In the genomic region with DNA sequence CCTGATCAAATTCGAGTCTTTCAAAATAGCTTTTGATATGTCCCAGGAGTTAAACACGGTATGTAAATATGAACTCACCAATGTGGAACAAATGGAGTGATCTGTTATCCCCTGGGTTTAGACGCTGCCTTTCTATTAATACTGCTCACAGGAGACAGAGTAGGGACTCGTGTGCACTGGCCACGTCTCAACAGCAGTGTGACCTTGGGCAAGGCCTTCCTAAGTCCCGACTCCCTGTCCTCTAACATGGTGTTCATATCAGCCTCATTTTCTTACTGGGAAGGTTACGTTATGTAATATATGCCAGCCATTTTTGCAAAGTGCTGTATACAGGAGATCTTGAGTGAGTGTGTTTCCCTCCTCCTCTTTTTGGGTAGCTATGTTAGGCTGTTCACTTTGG, we compare ENCODE assay signal across 9 cellular contexts. TPM values are rescaled to one million over a fixed set of nuclear protein-coding genes. Genes with fewer than 3 reads are reported as not detected.
DNase-seq lines count a peak whose midpoint lies in the region; ATAC-seq and TF ChIP-seq lines count a peak whose summit lies in the region.
"Had no signal": no experiment of that assay in that cellular context is flagged by ENCODE, and none has a peak within 500 bp of the region (broad histone marks: within the 10 kb centered on the region; RNA-seq: fewer than 3 reads in every experiment).

No MANE protein-coding gene starts in this region.

- CTCF ChIA-PET in activated CD4-positive, alpha-beta memory T cell treated with anti-CD3 and anti-CD28 coated beads for 36 hours (lab: Charles Lee) = interaction anchor here (1.1 kb wide), 1 partner anchor 52 kb away, joined by 3 read pairs; no protein-coding TSS in a partner anchor

- H3K36me3 ChIP-seq in right atrium auricular region (peaks cover 6% of the 10 kb centered on the region), spleen (peaks cover 0 to 41% (median 14%) of the 10 kb centered on the region in 6 donors)

- TF ChIP-seq CTCF in right atrium auricular region (IDR thresholded peaks at IDR 0.05) (no peak), spleen (IDR thresholded peaks at IDR 0.05 in 8 of 11, conservative IDR thresholded peaks at IDR 0.05 in 3 of 11) (no peak)

- H3K4me3 Mint-ChIP-seq in activated T-cell treated with anti-CD3 and anti-CD28 coated beads, Interleukin-2, amount 50 U/mL, for 4 hours = peak overlapping the region; percentile 95
- peak overlapping the region; percentile 92 for H3K4me3 Mint-ChIP-seq in activated CD4-positive, alpha-beta memory T cell treated with anti-CD3 and anti-CD28 coated beads for 36 hours

- WGBS in spleen, 5 donors = 48 to 58% (median 52%) methylated on average over 7 of the region's 7 CpGs

- H3K9me3 Mint-ChIP-seq in activated T-cell treated with anti-CD3 and anti-CD28 coated beads, Interleukin-2, amount 50 U/mL, for 4 hours = no peaks in the 10 kb centered on the region
- no peaks in the 10 kb centered on the region for H3K9me3 Mint-ChIP-seq in activated CD4-positive, alpha-beta memory T cell treated with anti-CD3 and anti-CD28 coated beads for 36 hours

- DNase-seq in activated T-cell treated with anti-CD3 and anti-CD28 coated beads, Interleukin-2, amount 50 U/mL, for 4 hours = no peak
- no peak for DNase-seq in activated T-cell treated with anti-CD3 and anti-CD28 coated beads, Interleukin-2, amount 50 U/mL, for 1 hour
- DNase-seq in activated CD4-positive, alpha-beta memory T cell treated with anti-CD3 and anti-CD28 coated beads for 36 hours = no peak
- no peak for DNase-seq in right atrium auricular region (ENCODE audit: low spot score)
- no peak for DNase-seq in spleen
- DNase-seq in NCI-H1417 treated with DMSO at 0.1 percent for 48 hours (lab: John Stamatoyannopoulos, UW) = no peak
- no peak for DNase-seq in SW480 (ENCODE audit: low spot score)
- DNase-seq: NCI-H1436 had no signal

- intact Hi-C loops in activated CD4-positive, alpha-beta memory T cell treated with anti-CD3 and anti-CD28 coated beads for 36 hours (cut with micrococcal nuclease) = no loop called here
- intact Hi-C loops in spleen (cut with DNase I; ENCODE audit: low total_unique reads) = loop anchor here (5.0 kb wide), 1 partner anchor 126 kb away; the partner anchor contains the start of gene LARP4B

- H3K9me3 ChIP-seq in right atrium auricular region (no peaks in the 10 kb centered on the region), spleen (no peaks in the 10 kb centered on the region)

- H3K27ac Mint-ChIP-seq in activated CD4-positive, alpha-beta memory T cell treated with anti-CD3 and anti-CD28 coated beads for 36 hours = peak overlapping the region; percentile 93

- peaks cover 88% of the 10 kb centered on the region for H3K4me1 Mint-ChIP-seq in activated T-cell treated with anti-CD3 and anti-CD28 coated beads, Interleukin-2, amount 50 U/mL, for 4 hours (ENCODE audit: low read depth)
- H3K4me1 Mint-ChIP-seq in activated CD4-positive, alpha-beta memory T cell treated with anti-CD3 and anti-CD28 coated beads for 36 hours (ENCODE audit: low read depth) = peaks cover 82% of the 10 kb centered on the region

- H3K27me3 Mint-ChIP-seq in activated T-cell treated with anti-CD3 and anti-CD28 coated beads, Interleukin-2, amount 50 U/mL, for 4 hours (ENCODE audit: low read depth) = no peaks in the 10 kb centered on the region
- no peaks in the 10 kb centered on the region for H3K27me3 Mint-ChIP-seq in activated CD4-positive, alpha-beta memory T cell treated with anti-CD3 and anti-CD28 coated beads for 36 hours

- H3K27ac ChIP-seq in right atrium auricular region (peak overlapping the region; percentile 96 to 100), spleen (peak overlapping the region in 7 of 8 donors; percentile 99 to 100 (median 100))

- peak overlapping the region; percentile 96 to 100 for H3K4me3 ChIP-seq in right atrium auricular region
- H3K4me3 ChIP-seq in spleen = peak overlapping the region in 6 of 8 donors; percentile 88 to 99 (median 92)

- POLR2A ChIA-PET in activated CD4-positive, alpha-beta memory T cell treated with anti-CD3 and anti-CD28 coated beads for 36 hours (lab: Charles Lee) = interaction anchor here (1.7 kb wide), 1 partner anchor 9 kb away, joined by 7 read pairs; the partner anchor contains the start of gene IDI1

- ATAC-seq in activated T-cell treated with anti-CD3 and anti-CD28 coated beads, Interleukin-2, amount 50 U/mL, for 4 hours = no peak
- no peak for ATAC-seq in HG03342 (IDR thresholded peaks at IDR 0.05; ENCODE audit: unreplicated experiment)

- H3K4me1 ChIP-seq in right atrium auricular region (peaks cover 0 to 58% of the 10 kb centered on the region in 2 donors), spleen (peaks cover 58 to 90% (median 86%) of the 10 kb centered on the region in 6 donors)

- H3K27me3 ChIP-seq in right atrium auricular region (no peaks in the 10 kb centered on the region), spleen (replicated peaks in 1 of 7) (no peaks in the 10 kb centered on the region)

- H3K36me3 Mint-ChIP-seq in activated T-cell treated with anti-CD3 and anti-CD28 coated beads, Interleukin-2, amount 50 U/mL, for 4 hours (ENCODE audit: insufficient read depth) = peaks cover 11% of the 10 kb centered on the region
- H3K36me3 Mint-ChIP-seq in activated CD4-positive, alpha-beta memory T cell treated with anti-CD3 and anti-CD28 coated beads for 36 hours = peaks cover 22% of the 10 kb centered on the region

- TF ChIP-seq POLR2A in spleen (IDR thresholded peaks at IDR 0.05) = no peak

RNA-seq across cellular contexts. Expression of gene WDR37, which starts 1.8 kb away (rescaled TPM):
- 10 to 100 TPM; 10.5 to 13.5 (median 12.2) TPM for total RNA-seq in activated T-cell treated with anti-CD3 and anti-CD28 coated beads, Interleukin-2, amount 50 U/mL, for 4 hours
- total RNA-seq in activated CD4-positive, alpha-beta memory T cell treated with anti-CD3 and anti-CD28 coated beads for 36 hours = 10 to 100 TPM; 18.1 to 19.4 TPM
- 10 to 100 TPM; 19.4 to 20.2 TPM for total RNA-seq in right atrium auricular region
- 10 to 100 TPM; 29.2 to 60.6 (median 40.4) TPM for total RNA-seq in spleen
- polyA plus RNA-seq in spleen = 10 to 100 TPM in 2 of 3 donors, 1 to 10 TPM in 1; 8.4 to 13.7 (median 10.8) TPM

RNA-seq across cellular contexts. Expression of gene IDI1, which starts 9.1 kb away (rescaled TPM):
- total RNA-seq in activated T-cell treated with anti-CD3 and anti-CD28 coated beads, Interleukin-2, amount 50 U/mL, for 4 hours = 10 to 100 TPM; 38.9 to 46.8 (median 44.6) TPM
- 10 to 100 TPM; 83.1 to 83.8 TPM for total RNA-seq in activated CD4-positive, alpha-beta memory T cell treated with anti-CD3 and anti-CD28 coated beads for 36 hours
- total RNA-seq in right atrium auricular region (10 to 100 TPM; 16.7 to 24.3 TPM), spleen (100 to 1,000 TPM in 1 of 7 donors, 10 to 100 TPM in 6; 43.9 to 136 (median 62.6) TPM)
- 10 to 100 TPM; 47.9 to 75.3 (median 68.5) TPM for polyA plus RNA-seq in spleen

RNA-seq across cellular contexts. Expression of gene IDI2, which starts 32.4 kb away (rescaled TPM):
- not detected for total RNA-seq in activated T-cell treated with anti-CD3 and anti-CD28 coated beads, Interleukin-2, amount 50 U/mL, for 4 hours
- not detected for total RNA-seq in activated CD4-positive, alpha-beta memory T cell treated with anti-CD3 and anti-CD28 coated beads for 36 hours
- total RNA-seq in right atrium auricular region (under 1 TPM in 1 of 2 donors, not detected in 1; 0.24 TPM), spleen (not detected)
- under 1 TPM in 2 of 3 donors, not detected in 1; 0.06 to 0.09 TPM for polyA plus RNA-seq in spleen
